In the genomic region with DNA sequence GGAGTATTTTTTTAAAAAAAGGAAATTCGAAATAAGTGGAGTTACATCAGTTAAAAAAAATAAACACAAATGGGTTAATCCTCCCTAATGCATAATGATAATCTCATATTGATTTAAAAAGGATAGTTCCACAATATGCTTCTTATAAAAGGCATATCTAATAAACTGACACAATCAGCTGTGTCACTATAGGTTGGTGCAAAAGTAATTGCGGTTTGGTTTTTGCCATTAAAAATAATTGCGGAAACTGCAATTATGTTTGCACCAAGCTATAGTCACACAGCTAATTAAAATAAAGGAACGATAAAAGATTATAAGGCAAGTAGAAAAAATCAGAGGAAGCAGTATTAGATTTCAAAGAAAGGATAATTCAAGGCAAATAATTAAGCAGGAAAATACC, we compare ENCODE assay signal across 25 cellular contexts. TPM values are rescaled to one million over a fixed set of nuclear protein-coding genes. Genes with fewer than 3 reads are reported as not detected.
"Had no signal": no experiment of that assay in that cellular context is flagged by ENCODE, and none has a peak within 500 bp of the region (broad histone marks: within the 10 kb centered on the region; RNA-seq: fewer than 3 reads in every experiment).

No MANE protein-coding gene starts in this region.

- H3K4me1 ChIP-seq: colonic mucosa, esophagus muscularis mucosa, esophagus squamous epithelium, foreskin keratinocyte, gastroesophageal sphincter, heart left ventricle, heart right ventricle had no signal

- FAIRE-seq: endothelial cell of umbilical vein had no signal

- H3K36me3 ChIP-seq: colonic mucosa, esophagus muscularis mucosa, esophagus squamous epithelium, gastrocnemius medialis, gastroesophageal sphincter, heart left ventricle, heart right ventricle had no signal

- DNase-seq: colonic mucosa; cortex of kidney; dermis blood vessel endothelial cell; dorsolateral prefrontal cortex; effector CD4-positive, alpha-beta T cell; effector CD8-positive, alpha-beta T cell; effector memory CD4-positive, alpha-beta T cell; effector memory CD8-positive, alpha-beta T cell; endodermal cell; erythroblast; esophagus squamous epithelium; foreskin fibroblast; foreskin keratinocyte; foreskin melanocyte; gastrocnemius medialis; glutamatergic neuron; head of caudate nucleus; heart left ventricle; heart right ventricle had no signal

- H3K27me3 ChIP-seq: colonic mucosa, esophagus muscularis mucosa, esophagus squamous epithelium, foreskin keratinocyte, gastrocnemius medialis, gastroesophageal sphincter, heart left ventricle, heart right ventricle had no signal

- ATAC-seq: effector memory CD8-positive, alpha-beta T cell; esophagus mucosa; foreskin keratinocyte; gastrocnemius medialis; gastroesophageal sphincter; heart left ventricle; heart right ventricle had no signal

- H3K4me3 ChIP-seq: colonic mucosa, coronary artery, dorsolateral prefrontal cortex, esophagus muscularis mucosa, esophagus squamous epithelium, gastrocnemius medialis, gastroesophageal sphincter, heart left ventricle, heart right ventricle had no signal

- H3K9me3 ChIP-seq: colonic mucosa, gastrocnemius medialis, gastroesophageal sphincter had no signal

- H3K27ac ChIP-seq: colonic mucosa, coronary artery, dorsolateral prefrontal cortex, epithelial cell of prostate, esophagus muscularis mucosa, esophagus squamous epithelium, foreskin keratinocyte, gastrocnemius medialis, gastroesophageal sphincter, heart left ventricle, heart right ventricle had no signal

RNA-seq across cellular contexts. Expression of a gene that starts 21.0 kb away (rescaled TPM):
- total RNA-seq: endodermal cell had no signal

RNA-seq across cellular contexts. Expression of a gene that starts 50.3 kb away (rescaled TPM):
- total RNA-seq: endodermal cell had no signal
